In genomic region chr19:47514151-47514868, GRCh38 we compare ENCODE assay signal across 8 cellular contexts. TPM values are rescaled to one million over a fixed set of nuclear protein-coding genes. Genes with fewer than 3 reads are reported as not detected.
A peak's percentile ranks its signal among the peaks of the same experiment; 100 is the strongest.
DNase-seq lines count a peak whose midpoint lies in the region; ATAC-seq and TF ChIP-seq lines count a peak whose summit lies in the region.

No MANE protein-coding gene starts in this region.

- peaks cover 84% of the 10 kb centered on the region for H3K4me1 Mint-ChIP-seq in activated T-cell treated with anti-CD3 and anti-CD28 coated beads, Interleukin-2, amount 50 U/mL, for 24 hours (ENCODE audit: low read depth)
- H3K4me1 Mint-ChIP-seq in progenitor cell of endocrine pancreas (ENCODE audit: low read depth), result peaks cover 33% of the 10 kb centered on the region

- no peaks in the 10 kb centered on the region for H3K9me3 ChIP-seq in SK-N-MC (ENCODE audit: low read depth, low read length)
- H3K9me3 ChIP-seq in esophagus muscularis mucosa, result no peaks in the 10 kb centered on the region

- H3K27ac ChIP-seq in SK-N-MC (peak overlapping the region; percentile 75), esophagus muscularis mucosa (replicated peaks in 1 of 4) (peak overlapping the region; percentile 94 to 99 (median 98))

- intact Hi-C loops in esophagus muscularis mucosa (cut with DNase I), result loop anchor here (2.0 kb wide), 1 partner anchor 184 kb away; no protein-coding TSS in a partner anchor

- ATAC-seq in GM21423 (IDR thresholded peaks at IDR 0.05; ENCODE audit: unreplicated experiment) (no peak), HG02678 (IDR thresholded peaks at IDR 0.05; ENCODE audit: unreplicated experiment) (no peak)

- TF ChIP-seq POLR2A in esophagus muscularis mucosa (IDR thresholded peaks at IDR 0.05; ENCODE audit: low read depth), result no peak

- H3K36me3 ChIP-seq in SK-N-MC (ENCODE audit: insufficient read depth, low read length) (no peaks in the 10 kb centered on the region), esophagus muscularis mucosa (peaks cover 0 to 8% (median 0%) of the 10 kb centered on the region in 4 donors)

- DNase-seq in activated T-cell treated with anti-CD3 and anti-CD28 coated beads, Interleukin-2, amount 50 U/mL, for 24 hours, result no peak
- DNase-seq in activated T-cell treated with anti-CD3 and anti-CD28 coated beads for 4 hours (no peak), SK-N-MC (ENCODE audit: low read depth, low spot score) (no peak), esophagus muscularis mucosa (ENCODE audit: extremely low spot score) (no peak), progenitor cell of endocrine pancreas (ENCODE audit: low spot score, unreplicated experiment) (no peak), superior temporal gyrus (ENCODE audit: extremely low spot score) (no peak)

- H3K4me3 ChIP-seq in SK-N-MC, result peak overlapping the region; percentile 100
- H3K4me3 ChIP-seq in esophagus muscularis mucosa, result peak overlapping the region; percentile 70 to 99 (median 94)

- TF ChIP-seq CTCF in esophagus muscularis mucosa (IDR thresholded peaks at IDR 0.05), result no peak
- no peak for TF ChIP-seq CTCF in progenitor cell of endocrine pancreas (IDR thresholded peaks at IDR 0.05; ENCODE audit: unreplicated experiment)

- under 1% methylated on average over 32 of the region's 40 CpGs for WGBS in esophagus muscularis mucosa

- peaks cover 45 to 59% (median 58%) of the 10 kb centered on the region in 4 donors for H3K4me1 ChIP-seq in esophagus muscularis mucosa

- no peaks in the 10 kb centered on the region for H3K9me3 Mint-ChIP-seq in activated T-cell treated with anti-CD3 and anti-CD28 coated beads, Interleukin-2, amount 50 U/mL, for 24 hours
- H3K9me3 Mint-ChIP-seq in progenitor cell of endocrine pancreas (ENCODE audit: low read depth), result no peaks in the 10 kb centered on the region

- H3K4me3 Mint-ChIP-seq in activated T-cell treated with anti-CD3 and anti-CD28 coated beads, Interleukin-2, amount 50 U/mL, for 24 hours, result peak overlapping the region; percentile 98
- H3K4me3 Mint-ChIP-seq in progenitor cell of endocrine pancreas (ENCODE audit: low read depth), result peak overlapping the region; percentile 99

- H3K27me3 Mint-ChIP-seq in activated T-cell treated with anti-CD3 and anti-CD28 coated beads, Interleukin-2, amount 50 U/mL, for 24 hours, result no peaks in the 10 kb centered on the region
- H3K27me3 Mint-ChIP-seq in progenitor cell of endocrine pancreas, result no peaks in the 10 kb centered on the region

- peaks cover 26% of the 10 kb centered on the region for H3K36me3 Mint-ChIP-seq in activated T-cell treated with anti-CD3 and anti-CD28 coated beads, Interleukin-2, amount 50 U/mL, for 24 hours (ENCODE audit: low read depth)
- H3K36me3 Mint-ChIP-seq in progenitor cell of endocrine pancreas (ENCODE audit: insufficient read depth), result no peaks in the 10 kb centered on the region

- no peaks in the 10 kb centered on the region for H3K27me3 ChIP-seq in esophagus muscularis mucosa

- TF ChIP-seq EP300 in esophagus muscularis mucosa (IDR thresholded peaks at IDR 0.05), result no peak

- peak overlapping the region; percentile 98 for H3K9ac ChIP-seq in SK-N-MC (ENCODE audit: insufficient read length)

- peak overlapping the region; percentile 99 for H3K27ac Mint-ChIP-seq in activated T-cell treated with anti-CD3 and anti-CD28 coated beads, Interleukin-2, amount 50 U/mL, for 24 hours
- peak overlapping the region; percentile 100 for H3K27ac Mint-ChIP-seq in progenitor cell of endocrine pancreas

RNA-seq across cellular contexts. Expression of gene NAPA, which starts 0.6 kb away (rescaled TPM):
- total RNA-seq in esophagus muscularis mucosa (100 to 1,000 TPM; 109 to 164 (median 148) TPM), progenitor cell of endocrine pancreas (77.8 and 80.0 TPM in 2 replicates)

RNA-seq across cellular contexts. Expression of gene KPTN, which starts 30.3 kb away (rescaled TPM):
- total RNA-seq in esophagus muscularis mucosa (1 to 10 TPM; 2.3 to 9.4 (median 5.2) TPM), progenitor cell of endocrine pancreas (29.9 and 30.5 TPM in 2 replicates)

RNA-seq across cellular contexts. Expression of gene SLC8A2, which starts 42.6 kb away (rescaled TPM):
- 10 to 100 TPM in 2 of 4 donors, 1 to 10 TPM in 2; 6.2 to 18.7 (median 10.4) TPM for total RNA-seq in esophagus muscularis mucosa
- 1.2 and 1.4 TPM in 2 replicates for total RNA-seq in progenitor cell of endocrine pancreas

RNA-seq across cellular contexts. Expression of gene ZNF541, which starts 58.6 kb away (rescaled TPM):
- total RNA-seq in esophagus muscularis mucosa (under 1 TPM in 3 of 4 donors, not detected in 1; 0.17 to 0.23 (median 0.19) TPM), progenitor cell of endocrine pancreas (not detected in 2 replicates)
